ENCODE assay signal across 19 cellular contexts in genomic region chr1:173082913-173083312, GRCh38. TPM values are rescaled to one million over a fixed set of nuclear protein-coding genes. Genes with fewer than 3 reads are reported as not detected.
DNase-seq lines count a peak whose midpoint lies in the region; ATAC-seq, FAIRE-seq and TF ChIP-seq lines count a peak whose summit lies in the region.
"Had no signal": no experiment of that assay in that cellular context is flagged by ENCODE, and none has a peak within 500 bp of the region (broad histone marks: within the 10 kb centered on the region; RNA-seq: fewer than 3 reads in every experiment).

No MANE protein-coding gene starts in this region.

- H3K4me1 Mint-ChIP-seq in nephron progenitor cell, result no peaks in the 10 kb centered on the region

- H3K4me3 Mint-ChIP-seq in nephron progenitor cell, result no peak overlapping the region
- H3K4me3 Mint-ChIP-seq: CD4-positive, alpha-beta T cell had no signal

- H3K27ac ChIP-seq in pancreas, result no peak overlapping the region
- H3K27ac ChIP-seq: C4-2B had no signal

- H3K27me3 ChIP-seq in pancreas, result no peaks in the 10 kb centered on the region

- no peaks in the 10 kb centered on the region for H3K36me3 ChIP-seq in pancreas

- no peaks in the 10 kb centered on the region for H3K9me3 ChIP-seq in pancreas
- H3K9me3 ChIP-seq: Caco-2 had no signal

- WGBS in pancreas, 2 donors, result 80 to 82% methylated on average over 1 of the region's 1 CpG

- H3K36me3 Mint-ChIP-seq in nephron progenitor cell (ENCODE audit: low read depth), result no peaks in the 10 kb centered on the region

- ATAC-seq in pancreas, result no peak
- ATAC-seq: HCT116 had no signal

- DNase-seq in EL (peak; percentile 35), M059J (ENCODE audit: low read depth) (peak; percentile 42), pancreas (no peak), OCI-M2 (lab: John Stamatoyannopoulos, UW; ENCODE audit: unreplicated experiment) (no peak), HK-2 (ENCODE audit: unreplicated experiment) (no peak), SHP77 (lab: John Stamatoyannopoulos, UW) (no peak), nephron progenitor cell (no peak)
- DNase-seq: AML-193; Caco-2; CD4-positive, alpha-beta T cell; GF-D8; GOT3; H7 had no signal

- no peaks in the 10 kb centered on the region for H3K4me1 ChIP-seq in pancreas
- H3K4me1 ChIP-seq: Caco-2 had no signal

- H3K9me3 Mint-ChIP-seq in nephron progenitor cell, result no peaks in the 10 kb centered on the region
- H3K9me3 Mint-ChIP-seq: CD4-positive, alpha-beta T cell had no signal

- FAIRE-seq in TTC549 (lab: Jason Lieb, UNC), result peak; percentile 58
- peak; percentile 54 for FAIRE-seq in pancreas (lab: Jason Lieb, UNC)
- FAIRE-seq: A204.1, D721Med had no signal

- TF ChIP-seq CTCF in pancreas (IDR thresholded peaks at IDR 0.05) (no peak), nephron progenitor cell (IDR thresholded peaks at IDR 0.05) (no peak)

- intact Hi-C loops in pancreas (cut with DNase I), result no loop called here

- no peak overlapping the region for H3K4me3 ChIP-seq in pancreas

- no peak overlapping the region for H3K27ac Mint-ChIP-seq in nephron progenitor cell
- H3K27ac Mint-ChIP-seq: CD4-positive, alpha-beta T cell had no signal

- H3K27me3 Mint-ChIP-seq in nephron progenitor cell (ENCODE audit: low read depth, poor library complexity), result peaks cover 9% of the 10 kb centered on the region
- H3K27me3 Mint-ChIP-seq: CD4-positive, alpha-beta T cell had no signal

RNA-seq across cellular contexts. Expression of gene TNFSF18, which starts 32.2 kb away (rescaled TPM):
- 11.5 and 14.2 TPM in 2 replicates for total RNA-seq in M059J (2014; rRNA removed; shearing (Covaris generic))
- total RNA-seq in pancreas, result under 1 TPM in 1 of 6 donors, not detected in 5; 0.09 TPM
- polyA plus RNA-seq in pancreas, result not detected
- total RNA-seq: Caco-2; CD4-positive, alpha-beta T cell; H7; HT1080 had no signal

Comparison
In these comparisons a context has a peak if more than half of its experiments do, and no peak if none do; other contexts are left out.
1. DNase-seq: peak in EL (single experiment) and M059J (single experiment); none in pancreas (0 of 6), OCI-M2 (single experiment), HK-2 (single experiment), SHP77 (0 of 2) and nephron progenitor cell (single experiment).
2. RNA of gene TNFSF18, which starts 32.2 kb away (total RNA-seq): 11.5 to 14.2 TPM in M059J; 0.09 TPM in pancreas; every median in the first group is over 10 times any median in the second.